Comparison of ENCODE assay signal across 1 cellular context in the genomic region with DNA sequence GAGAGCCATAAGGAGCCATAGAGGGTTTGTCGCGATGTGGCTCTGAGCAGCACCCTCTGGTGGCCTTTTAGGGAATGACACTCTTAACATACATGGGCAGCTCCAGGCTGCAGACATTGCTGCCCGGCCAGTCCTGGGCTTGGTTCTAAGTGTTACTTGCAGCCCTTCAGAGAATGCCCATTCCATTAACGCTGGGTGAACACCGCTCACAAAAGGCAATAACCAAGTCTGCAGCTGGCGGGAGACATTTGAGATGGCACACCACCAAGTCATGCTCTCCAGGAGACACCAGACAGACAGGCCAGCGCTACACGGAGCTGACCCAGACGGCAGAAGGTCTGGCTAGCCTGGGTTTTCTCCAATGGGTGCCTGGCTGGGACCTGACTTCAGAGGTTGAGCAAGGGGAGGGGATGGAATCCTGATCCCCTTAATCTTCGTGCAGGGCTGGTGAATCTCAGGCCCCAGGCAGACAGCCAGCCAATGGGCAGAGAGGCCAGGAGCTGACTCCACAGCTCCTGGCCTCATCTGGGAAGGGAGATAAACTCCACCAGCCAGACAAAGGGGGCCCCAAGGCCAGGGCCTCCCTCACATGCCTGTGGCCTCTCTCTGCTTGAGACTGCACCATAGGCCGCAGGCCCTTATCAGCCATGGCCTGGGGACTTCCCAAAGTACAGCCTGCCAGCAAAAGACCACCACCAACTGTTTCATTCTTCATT.
TF ChIP-seq lines count a peak whose summit lies in the region.

No MANE protein-coding gene starts in this region.

TF ChIP-seq in HepG2, 621 proteins besides CTCF, POLR2A, EP300 and RAD21 (continued from another document and continues in another):
- TF ChIP-seq JARID2 (CRISPR knock-in tag; IDR thresholded peaks at IDR 0.05; ENCODE audit: insufficient replicate concordance) (no peak), ZNF589 (CRISPR knock-in tag; conservative IDR thresholded peaks at IDR 0.05) (no peak), TAF15 (IDR thresholded peaks at IDR 0.05; ENCODE audit: low read depth, low read length, poor library complexity, severe bottlenecking) (no peak), PTBP1 (IDR thresholded peaks at IDR 0.05; ENCODE audit: low read depth, low read length, poor library complexity, severe bottlenecking) (no peak), NFIC (IDR thresholded peaks at IDR 0.05; ENCODE audit: low read length) (no peak), CBX5 (CRISPR knock-in tag; IDR thresholded peaks at IDR 0.05; ENCODE audit: borderline replicate concordance) (no peak), PAWR (CRISPR knock-in tag; IDR thresholded peaks at IDR 0.05; ENCODE audit: borderline replicate concordance) (no peak), ZNF782 (CRISPR knock-in tag; IDR thresholded peaks at IDR 0.05; ENCODE audit: borderline replicate concordance) (no peak), ZNF367 (CRISPR knock-in tag; IDR thresholded peaks at IDR 0.05; ENCODE audit: borderline replicate concordance) (no peak), ZNF264 (CRISPR knock-in tag; IDR thresholded peaks at IDR 0.05) (no peak), MIER3 (CRISPR knock-in tag; IDR thresholded peaks at IDR 0.05; ENCODE audit: borderline replicate concordance) (no peak), ZNF101 (CRISPR knock-in tag; IDR thresholded peaks at IDR 0.05; ENCODE audit: borderline replicate concordance, low read depth) (no peak), ZNF569 (CRISPR knock-in tag; IDR thresholded peaks at IDR 0.05; ENCODE audit: borderline replicate concordance) (no peak)
- TF ChIP-seq, protein P1, sequence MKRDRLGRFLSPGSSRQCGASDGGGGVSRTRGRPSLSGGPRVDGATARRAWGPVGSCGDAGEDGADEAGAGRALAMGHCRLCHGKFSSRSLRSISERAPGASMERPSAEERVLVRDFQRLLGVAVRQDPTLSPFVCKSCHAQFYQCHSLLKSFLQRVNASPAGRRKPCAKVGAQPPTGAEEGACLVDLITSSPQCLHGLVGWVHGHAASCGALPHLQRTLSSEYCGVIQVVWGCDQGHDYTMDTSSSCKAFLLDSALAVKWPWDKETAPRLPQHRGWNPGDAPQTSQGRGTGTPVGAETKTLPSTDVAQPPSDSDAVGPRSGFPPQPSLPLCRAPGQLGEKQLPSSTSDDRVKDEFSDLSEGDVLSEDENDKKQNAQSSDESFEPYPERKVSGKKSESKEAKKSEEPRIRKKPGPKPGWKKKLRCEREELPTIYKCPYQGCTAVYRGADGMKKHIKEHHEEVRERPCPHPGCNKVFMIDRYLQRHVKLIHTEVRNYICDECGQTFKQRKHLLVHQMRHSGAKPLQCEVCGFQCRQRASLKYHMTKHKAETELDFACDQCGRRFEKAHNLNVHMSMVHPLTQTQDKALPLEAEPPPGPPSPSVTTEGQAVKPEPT (CRISPR knock-in tag; IDR thresholded peaks at IDR 0.05; ENCODE audit: low read depth): no peak; the same call in 1 of the 2 replicates
- TF ChIP-seq, protein P2, sequence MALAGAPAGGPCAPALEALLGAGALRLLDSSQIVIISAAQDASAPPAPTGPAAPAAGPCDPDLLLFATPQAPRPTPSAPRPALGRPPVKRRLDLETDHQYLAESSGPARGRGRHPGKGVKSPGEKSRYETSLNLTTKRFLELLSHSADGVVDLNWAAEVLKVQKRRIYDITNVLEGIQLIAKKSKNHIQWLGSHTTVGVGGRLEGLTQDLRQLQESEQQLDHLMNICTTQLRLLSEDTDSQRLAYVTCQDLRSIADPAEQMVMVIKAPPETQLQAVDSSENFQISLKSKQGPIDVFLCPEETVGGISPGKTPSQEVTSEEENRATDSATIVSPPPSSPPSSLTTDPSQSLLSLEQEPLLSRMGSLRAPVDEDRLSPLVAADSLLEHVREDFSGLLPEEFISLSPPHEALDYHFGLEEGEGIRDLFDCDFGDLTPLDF (CRISPR knock-in tag; IDR thresholded peaks at IDR 0.05): no peak
- TF ChIP-seq, protein P3, sequence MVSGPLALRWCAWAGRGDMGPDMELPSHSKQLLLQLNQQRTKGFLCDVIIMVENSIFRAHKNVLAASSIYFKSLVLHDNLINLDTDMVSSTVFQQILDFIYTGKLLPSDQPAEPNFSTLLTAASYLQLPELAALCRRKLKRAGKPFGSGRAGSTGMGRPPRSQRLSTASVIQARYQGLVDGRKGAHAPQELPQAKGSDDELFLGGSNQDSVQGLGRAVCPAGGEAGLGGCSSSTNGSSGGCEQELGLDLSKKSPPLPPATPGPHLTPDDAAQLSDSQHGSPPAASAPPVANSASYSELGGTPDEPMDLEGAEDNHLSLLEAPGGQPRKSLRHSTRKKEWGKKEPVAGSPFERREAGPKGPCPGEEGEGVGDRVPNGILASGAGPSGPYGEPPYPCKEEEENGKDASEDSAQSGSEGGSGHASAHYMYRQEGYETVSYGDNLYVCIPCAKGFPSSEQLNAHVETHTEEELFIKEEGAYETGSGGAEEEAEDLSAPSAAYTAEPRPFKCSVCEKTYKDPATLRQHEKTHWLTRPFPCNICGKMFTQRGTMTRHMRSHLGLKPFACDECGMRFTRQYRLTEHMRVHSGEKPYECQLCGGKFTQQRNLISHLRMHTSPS (CRISPR knock-in tag; IDR thresholded peaks at IDR 0.05; ENCODE audit: low read depth): no peak
- TF ChIP-seq, protein P4, sequence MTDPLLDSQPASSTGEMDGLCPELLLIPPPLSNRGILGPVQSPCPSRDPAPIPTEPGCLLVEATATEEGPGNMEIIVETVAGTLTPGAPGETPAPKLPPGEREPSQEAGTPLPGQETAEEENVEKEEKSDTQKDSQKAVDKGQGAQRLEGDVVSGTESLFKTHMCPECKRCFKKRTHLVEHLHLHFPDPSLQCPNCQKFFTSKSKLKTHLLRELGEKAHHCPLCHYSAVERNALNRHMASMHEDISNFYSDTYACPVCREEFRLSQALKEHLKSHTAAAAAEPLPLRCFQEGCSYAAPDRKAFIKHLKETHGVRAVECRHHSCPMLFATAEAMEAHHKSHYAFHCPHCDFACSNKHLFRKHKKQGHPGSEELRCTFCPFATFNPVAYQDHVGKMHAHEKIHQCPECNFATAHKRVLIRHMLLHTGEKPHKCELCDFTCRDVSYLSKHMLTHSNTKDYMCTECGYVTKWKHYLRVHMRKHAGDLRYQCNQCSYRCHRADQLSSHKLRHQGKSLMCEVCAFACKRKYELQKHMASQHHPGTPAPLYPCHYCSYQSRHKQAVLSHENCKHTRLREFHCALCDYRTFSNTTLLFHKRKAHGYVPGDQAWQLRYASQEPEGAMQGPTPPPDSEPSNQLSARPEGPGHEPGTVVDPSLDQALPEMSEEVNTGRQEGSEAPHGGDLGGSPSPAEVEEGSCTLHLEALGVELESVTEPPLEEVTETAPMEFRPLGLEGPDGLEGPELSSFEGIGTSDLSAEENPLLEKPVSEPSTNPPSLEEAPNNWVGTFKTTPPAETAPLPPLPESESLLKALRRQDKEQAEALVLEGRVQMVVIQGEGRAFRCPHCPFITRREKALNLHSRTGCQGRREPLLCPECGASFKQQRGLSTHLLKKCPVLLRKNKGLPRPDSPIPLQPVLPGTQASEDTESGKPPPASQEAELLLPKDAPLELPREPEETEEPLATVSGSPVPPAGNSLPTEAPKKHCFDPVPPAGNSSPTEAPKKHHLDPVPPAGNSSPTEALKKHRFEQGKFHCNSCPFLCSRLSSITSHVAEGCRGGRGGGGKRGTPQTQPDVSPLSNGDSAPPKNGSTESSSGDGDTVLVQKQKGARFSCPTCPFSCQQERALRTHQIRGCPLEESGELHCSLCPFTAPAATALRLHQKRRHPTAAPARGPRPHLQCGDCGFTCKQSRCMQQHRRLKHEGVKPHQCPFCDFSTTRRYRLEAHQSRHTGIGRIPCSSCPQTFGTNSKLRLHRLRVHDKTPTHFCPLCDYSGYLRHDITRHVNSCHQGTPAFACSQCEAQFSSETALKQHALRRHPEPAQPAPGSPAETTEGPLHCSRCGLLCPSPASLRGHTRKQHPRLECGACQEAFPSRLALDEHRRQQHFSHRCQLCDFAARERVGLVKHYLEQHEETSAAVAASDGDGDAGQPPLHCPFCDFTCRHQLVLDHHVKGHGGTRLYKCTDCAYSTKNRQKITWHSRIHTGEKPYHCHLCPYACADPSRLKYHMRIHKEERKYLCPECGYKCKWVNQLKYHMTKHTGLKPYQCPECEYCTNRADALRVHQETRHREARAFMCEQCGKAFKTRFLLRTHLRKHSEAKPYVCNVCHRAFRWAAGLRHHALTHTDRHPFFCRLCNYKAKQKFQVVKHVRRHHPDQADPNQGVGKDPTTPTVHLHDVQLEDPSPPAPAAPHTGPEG (CRISPR knock-in tag; IDR thresholded peaks at IDR 0.05): no peak
- TF ChIP-seq, protein P5, sequence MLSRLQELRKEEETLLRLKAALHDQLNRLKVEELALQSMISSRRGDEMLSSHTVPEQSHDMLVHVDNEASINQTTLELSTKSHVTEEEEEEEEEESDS (CRISPR knock-in tag; IDR thresholded peaks at IDR 0.05; ENCODE audit: borderline replicate concordance): no peak
- TF ChIP-seq, protein P6, sequence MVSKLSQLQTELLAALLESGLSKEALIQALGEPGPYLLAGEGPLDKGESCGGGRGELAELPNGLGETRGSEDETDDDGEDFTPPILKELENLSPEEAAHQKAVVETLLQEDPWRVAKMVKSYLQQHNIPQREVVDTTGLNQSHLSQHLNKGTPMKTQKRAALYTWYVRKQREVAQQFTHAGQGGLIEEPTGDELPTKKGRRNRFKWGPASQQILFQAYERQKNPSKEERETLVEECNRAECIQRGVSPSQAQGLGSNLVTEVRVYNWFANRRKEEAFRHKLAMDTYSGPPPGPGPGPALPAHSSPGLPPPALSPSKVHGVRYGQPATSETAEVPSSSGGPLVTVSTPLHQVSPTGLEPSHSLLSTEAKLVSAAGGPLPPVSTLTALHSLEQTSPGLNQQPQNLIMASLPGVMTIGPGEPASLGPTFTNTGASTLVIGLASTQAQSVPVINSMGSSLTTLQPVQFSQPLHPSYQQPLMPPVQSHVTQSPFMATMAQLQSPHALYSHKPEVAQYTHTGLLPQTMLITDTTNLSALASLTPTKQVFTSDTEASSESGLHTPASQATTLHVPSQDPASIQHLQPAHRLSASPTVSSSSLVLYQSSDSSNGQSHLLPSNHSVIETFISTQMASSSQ (IDR thresholded peaks at IDR 0.05; ENCODE audit: low read depth): no peak
- TF ChIP-seq, protein P6 (CRISPR knock-in tag; IDR thresholded peaks at IDR 0.05; ENCODE audit: borderline replicate concordance): no peak
- TF ChIP-seq, protein P7, sequence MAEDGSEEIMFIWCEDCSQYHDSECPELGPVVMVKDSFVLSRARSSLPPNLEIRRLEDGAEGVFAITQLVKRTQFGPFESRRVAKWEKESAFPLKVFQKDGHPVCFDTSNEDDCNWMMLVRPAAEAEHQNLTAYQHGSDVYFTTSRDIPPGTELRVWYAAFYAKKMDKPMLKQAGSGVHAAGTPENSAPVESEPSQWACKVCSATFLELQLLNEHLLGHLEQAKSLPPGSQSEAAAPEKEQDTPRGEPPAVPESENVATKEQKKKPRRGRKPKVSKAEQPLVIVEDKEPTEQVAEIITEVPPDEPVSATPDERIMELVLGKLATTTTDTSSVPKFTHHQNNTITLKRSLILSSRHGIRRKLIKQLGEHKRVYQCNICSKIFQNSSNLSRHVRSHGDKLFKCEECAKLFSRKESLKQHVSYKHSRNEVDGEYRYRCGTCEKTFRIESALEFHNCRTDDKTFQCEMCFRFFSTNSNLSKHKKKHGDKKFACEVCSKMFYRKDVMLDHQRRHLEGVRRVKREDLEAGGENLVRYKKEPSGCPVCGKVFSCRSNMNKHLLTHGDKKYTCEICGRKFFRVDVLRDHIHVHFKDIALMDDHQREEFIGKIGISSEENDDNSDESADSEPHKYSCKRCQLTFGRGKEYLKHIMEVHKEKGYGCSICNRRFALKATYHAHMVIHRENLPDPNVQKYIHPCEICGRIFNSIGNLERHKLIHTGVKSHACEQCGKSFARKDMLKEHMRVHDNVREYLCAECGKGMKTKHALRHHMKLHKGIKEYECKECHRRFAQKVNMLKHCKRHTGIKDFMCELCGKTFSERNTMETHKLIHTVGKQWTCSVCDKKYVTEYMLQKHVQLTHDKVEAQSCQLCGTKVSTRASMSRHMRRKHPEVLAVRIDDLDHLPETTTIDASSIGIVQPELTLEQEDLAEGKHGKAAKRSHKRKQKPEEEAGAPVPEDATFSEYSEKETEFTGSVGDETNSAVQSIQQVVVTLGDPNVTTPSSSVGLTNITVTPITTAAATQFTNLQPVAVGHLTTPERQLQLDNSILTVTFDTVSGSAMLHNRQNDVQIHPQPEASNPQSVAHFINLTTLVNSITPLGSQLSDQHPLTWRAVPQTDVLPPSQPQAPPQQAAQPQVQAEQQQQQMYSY (CRISPR knock-in tag; IDR thresholded peaks at IDR 0.05): no peak
- TF ChIP-seq, protein P8, sequence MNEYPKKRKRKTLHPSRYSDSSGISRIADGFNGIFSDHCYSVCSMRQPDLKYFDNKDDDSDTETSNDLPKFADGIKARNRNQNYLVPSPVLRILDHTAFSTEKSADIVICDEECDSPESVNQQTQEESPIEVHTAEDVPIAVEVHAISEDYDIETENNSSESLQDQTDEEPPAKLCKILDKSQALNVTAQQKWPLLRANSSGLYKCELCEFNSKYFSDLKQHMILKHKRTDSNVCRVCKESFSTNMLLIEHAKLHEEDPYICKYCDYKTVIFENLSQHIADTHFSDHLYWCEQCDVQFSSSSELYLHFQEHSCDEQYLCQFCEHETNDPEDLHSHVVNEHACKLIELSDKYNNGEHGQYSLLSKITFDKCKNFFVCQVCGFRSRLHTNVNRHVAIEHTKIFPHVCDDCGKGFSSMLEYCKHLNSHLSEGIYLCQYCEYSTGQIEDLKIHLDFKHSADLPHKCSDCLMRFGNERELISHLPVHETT (CRISPR knock-in tag; conservative IDR thresholded peaks at IDR 0.05): no peak
